Comparison of ENCODE assay signal across 21 cellular contexts in genomic region chr13:77390391-77390790, GRCh38.
A peak's percentile ranks its signal among the peaks of the same experiment; 100 is the strongest.
DNase-seq lines count a peak whose midpoint lies in the region; ATAC-seq, FAIRE-seq and TF ChIP-seq lines count a peak whose summit lies in the region.
"Had no signal": no experiment of that assay in that cellular context is flagged by ENCODE, and none has a peak within 500 bp of the region (broad histone marks: within the 10 kb centered on the region; RNA-seq: fewer than 3 reads in every experiment).

No MANE protein-coding gene starts in this region.

- H3K4me3 ChIP-seq in subcutaneous abdominal adipose tissue (ENCODE audit: low read depth in 1 of 5, low read length in 5 of 5) = peak overlapping the region in 2 of 5 donors; percentile 0 to 6
- H3K4me3 ChIP-seq: dorsolateral prefrontal cortex, thoracic aorta had no signal

- no peak for ATAC-seq in HG03457 (IDR thresholded peaks at IDR 0.05; ENCODE audit: unreplicated experiment)
- ATAC-seq in T-cell (replicated peaks in 1 of 4) = no peak
- ATAC-seq: left lobe of liver had no signal

- no peak for TF ChIP-seq POLR2A in GM12891 (IDR thresholded peaks at IDR 0.05; ENCODE audit: low read depth, low read length)

- no peaks in the 10 kb centered on the region for H3K36me3 ChIP-seq in subcutaneous abdominal adipose tissue (ENCODE audit: control insufficient read depth in 5 of 5, insufficient read depth in 5 of 5, low read length in 5 of 5)
- H3K36me3 ChIP-seq: thoracic aorta had no signal

- no peaks in the 10 kb centered on the region for H3K27me3 Mint-ChIP-seq in T-cell
- H3K27me3 Mint-ChIP-seq: activated B cell treated with CpG ODN at 0.5 μM for 24 hours; activated T-helper 17 cell treated with anti-CD3 and anti-CD28 coated beads, Interleukin-2, amount 50 U/mL, for 72 hours had no signal

- no peaks in the 10 kb centered on the region for H3K27me3 ChIP-seq in subcutaneous abdominal adipose tissue (ENCODE audit: control insufficient read depth in 5 of 5, insufficient read depth in 4 of 5, low read length in 5 of 5)
- H3K27me3 ChIP-seq: dorsolateral prefrontal cortex had no signal

- H3K4me3 Mint-ChIP-seq in T-cell = no peak overlapping the region
- H3K4me3 Mint-ChIP-seq: activated B cell treated with CpG ODN at 0.5 μM for 24 hours; CD14-positive monocyte; HFFc6; stimulated activated effector memory CD8-positive, alpha-beta T cell treated with anti-CD3 and anti-CD28 coated beads, Interleukin-12 subunit alpha, Interleukin-12 subunit beta, amount 100 ng/mL, for 72 hours had no signal

- no peak overlapping the region for H3K9ac ChIP-seq in subcutaneous abdominal adipose tissue (ENCODE audit: low read length in 5 of 5)

- DNase-seq in GM12891 (ENCODE audit: insufficient read length, low spot score) (no peak), NCI-H69 (lab: John Stamatoyannopoulos, UW) (peak; percentile 5), fibroblast of gingiva (ENCODE audit: low read depth) (peak; percentile 27), globus pallidus (ENCODE audit: low spot score) (no peak), T-cell (no peak)
- DNase-seq: activated B cell treated with CpG ODN at 0.5 μM for 24 hours, HFFc6, mesenchymal stem cell, NCI-H1436 treated with DMSO at 0.1 percent for 48 hours, NCI-H524 treated with DMSO at 0.1 percent for 48 hours, OCI-M1, Right ventricle myocardium superior had no signal

- no peaks in the 10 kb centered on the region for H3K9me3 Mint-ChIP-seq in T-cell
- H3K9me3 Mint-ChIP-seq: activated B cell treated with CpG ODN at 0.5 μM for 24 hours; activated naive CD4-positive, alpha-beta T cell treated with anti-CD3 and anti-CD28 coated beads, Interleukin-2, amount 50 U/mL, for 72 hours; activated T-helper 17 cell treated with anti-CD3 and anti-CD28 coated beads, Interleukin-2, amount 50 U/mL, for 72 hours; stimulated activated effector memory CD8-positive, alpha-beta T cell treated with anti-CD3 and anti-CD28 coated beads, Interleukin-12 subunit alpha, Interleukin-12 subunit beta, amount 100 ng/mL, for 72 hours had no signal

- POLR2A ChIA-PET in T-cell (lab: Charles Lee) = no interaction called here

- no peaks in the 10 kb centered on the region for H3K36me3 Mint-ChIP-seq in T-cell
- H3K36me3 Mint-ChIP-seq: activated naive CD4-positive, alpha-beta T cell treated with anti-CD3 and anti-CD28 coated beads, Interleukin-2, amount 50 U/mL, for 72 hours; CD14-positive monocyte; stimulated activated effector memory CD8-positive, alpha-beta T cell treated with anti-CD3 and anti-CD28 coated beads, Interleukin-12 subunit alpha, Interleukin-12 subunit beta, amount 100 ng/mL, for 72 hours had no signal

- H3K9me3 ChIP-seq in subcutaneous abdominal adipose tissue (ENCODE audit: control insufficient read depth in 5 of 5, low read length in 5 of 5) = peaks cover 0 to 6% (median 0%) of the 10 kb centered on the region in 5 donors
- H3K9me3 ChIP-seq: thoracic aorta had no signal

- peaks cover 16 to 25% (median 21%) of the 10 kb centered on the region in 3 donors for H3K4me1 Mint-ChIP-seq in T-cell

- no peak overlapping the region for H3K27ac Mint-ChIP-seq in T-cell
- H3K27ac Mint-ChIP-seq: activated B cell treated with CpG ODN at 0.5 μM for 24 hours; activated naive CD4-positive, alpha-beta T cell treated with anti-CD3 and anti-CD28 coated beads, Interleukin-2, amount 50 U/mL, for 72 hours; HFFc6 had no signal

- FAIRE-seq in GM12891 (lab: Jason Lieb, UNC) = peak; percentile 40

- CTCF ChIA-PET in T-cell (lab: Charles Lee) = no interaction called here

- peak overlapping the region; percentile 61 for H3K27ac ChIP-seq in subcutaneous abdominal adipose tissue (ENCODE audit: low read depth, low read length)
- H3K27ac ChIP-seq: thoracic aorta had no signal

- peaks cover 0 to 48% (median 46%) of the 10 kb centered on the region in 5 donors for H3K4me1 ChIP-seq in subcutaneous abdominal adipose tissue (ENCODE audit: control insufficient read depth in 5 of 5, insufficient read depth in 5 of 5, low read length in 5 of 5)

TF ChIP-seq in GM12891, 5 proteins besides CTCF, POLR2A, EP300 and RAD21:
- TF ChIP-seq PAX5 (IDR thresholded peaks at IDR 0.05; ENCODE audit: insufficient read depth, low read length, severe bottlenecking) (no peak), POLR2AphosphoS5 (IDR thresholded peaks at IDR 0.05; ENCODE audit: low read depth, low read length) (no peak), POU2F2 (IDR thresholded peaks at IDR 0.05; ENCODE audit: low read depth, low read length) (no peak), SPI1 (IDR thresholded peaks at IDR 0.05; ENCODE audit: low read depth, low read length) (no peak), TAF1 (IDR thresholded peaks at IDR 0.05; ENCODE audit: low read depth, low read length) (no peak)

Comparison
In these comparisons a context has a peak if more than half of its experiments do, and no peak if none do; other contexts are left out.
1. DNase-seq: peak in NCI-H69 (single experiment) and fibroblast of gingiva (single experiment); none in GM12891 (single experiment), globus pallidus (single experiment) and T-cell (0 of 34).